18 cellular contexts compared by ENCODE assay signal in genomic region chr12:116102019-116102418, GRCh38.
DNase-seq lines count a peak whose midpoint lies in the region; ATAC-seq, FAIRE-seq and TF ChIP-seq lines count a peak whose summit lies in the region.
"Had no signal": no experiment of that assay in that cellular context is flagged by ENCODE, and none has a peak within 500 bp of the region (broad histone marks: within the 10 kb centered on the region; RNA-seq: fewer than 3 reads in every experiment).

No MANE protein-coding gene starts in this region.

- no peak for FAIRE-seq in GM12878 (lab: Jason Lieb, UNC)
- FAIRE-seq: GM19239 had no signal

- peaks cover 6% of the 10 kb centered on the region for H3K9me3 Mint-ChIP-seq in nephron progenitor cell

- no peak for TF ChIP-seq EP300 in GM12878 (IDR thresholded peaks at IDR 0.05; ENCODE audit: borderline replicate concordance in 1 of 2, control insufficient read depth in 1 of 2, low read depth in 2 of 2, low read length in 2 of 2)

- DNase-seq in DMS 273 treated with DMSO at 0.1 percent for 48 hours (lab: John Stamatoyannopoulos, UW): peak; percentile 37
- DNase-seq in NCI-H1694 treated with DMSO at 0.1 percent for 48 hours (lab: John Stamatoyannopoulos, UW): peak; percentile 64
- DNase-seq in GM12878 (ENCODE audit: low read depth, low spot score): no peak
- no peak for DNase-seq in nephron progenitor cell
- no peak for DNase-seq in activated effector memory CD4-positive, alpha-beta T cell treated with Interleukin-2 at 50 U/mL for 16 hours
- DNase-seq in MM.1S: no peak
- DNase-seq: BE2C; CD4-positive, alpha-beta memory T cell; NCI-H1436; NCI-H2081; Peyer's patch; Right ventricle myocardium superior; T1000 had no signal

- H3K36me3 Mint-ChIP-seq in nephron progenitor cell (ENCODE audit: low read depth): peaks cover 28% of the 10 kb centered on the region

- H3K4me2 ChIP-seq in GM12878 (ENCODE audit: control insufficient read depth, insufficient read depth) (no peak overlapping the region; the same call in 1 of the 2 replicates), MM.1S (ENCODE audit: low read depth, low read length) (no peak overlapping the region)

- BruUV-seq in GM12878 (replicated peaks; lab: Mats Ljungman, UMichigan): no TSS peak

- no peaks in the 10 kb centered on the region for H3K79me2 ChIP-seq in GM12878 (ENCODE audit: control insufficient read depth, insufficient read depth, low read length)
- H3K79me2 ChIP-seq in MM.1S (ENCODE audit: low read length): peaks cover 70% of the 10 kb centered on the region

- RAD21 ChIA-PET in GM12878 (lab: Charles Lee; ENCODE audit: unreplicated experiment): no interaction called here

- H3K4me1 Mint-ChIP-seq in nephron progenitor cell: peaks cover 20% of the 10 kb centered on the region

- H4K20me1 ChIP-seq in GM12878 (ENCODE audit: control insufficient read depth, insufficient read depth) (no peaks in the 10 kb centered on the region), MM.1S (ENCODE audit: insufficient read depth, low read length) (no peaks in the 10 kb centered on the region)

- H3K27ac Mint-ChIP-seq in nephron progenitor cell: peak overlapping the region; percentile 36

- no peak for TF ChIP-seq CTCF in GM12878 (IDR thresholded peaks at IDR 0.05 in 2 of 3, conservative IDR thresholded peaks at IDR 0.05 in 1 of 3; ENCODE audit: control insufficient read depth in 2 of 3, extremely low read depth in 1 of 3, insufficient read depth in 1 of 3, low read depth in 3 of 3, low read length in 3 of 3)
- TF ChIP-seq CTCF in nephron progenitor cell (IDR thresholded peaks at IDR 0.05): no peak
- no peak for TF ChIP-seq CTCF in MM.1S (IDR thresholded peaks at IDR 0.05; ENCODE audit: low read length)

- in situ Hi-C loops in GM12878 (cut with MboI): no loop called here

- no peak overlapping the region for H3K4me3 ChIP-seq in GM12878
- no peak overlapping the region for H3K4me3 ChIP-seq in MM.1S (ENCODE audit: low read length)
- H3K4me3 ChIP-seq: HAP-1, Peyer's patch, SK-N-MC had no signal

- H3K9ac ChIP-seq in GM12878 (ENCODE audit: control insufficient read depth, insufficient read depth, low read length) (no peak overlapping the region), MM.1S (ENCODE audit: low read length) (no peak overlapping the region)

- no peaks in the 10 kb centered on the region for H3K9me2 ChIP-seq in MM.1S (replicated peaks; ENCODE audit: insufficient read depth, low read length)

- no peaks in the 10 kb centered on the region for H3F3A ChIP-seq in MM.1S (ENCODE audit: insufficient read depth, low read length)

- peaks cover 4% of the 10 kb centered on the region; the same call in 1 of the 2 replicates for H3K4me1 ChIP-seq in GM12878 (ENCODE audit: control insufficient read depth, insufficient read depth, low read length)
- no peaks in the 10 kb centered on the region for H3K4me1 ChIP-seq in MM.1S (ENCODE audit: low read length)
- H3K4me1 ChIP-seq: Peyer's patch had no signal

- 71% methylated on average over 3 of the region's 3 CpGs for WGBS in GM12878 (ENCODE audit: insufficient coverage, insufficient replicate concordance, low lambda C conversion rate, missing lambda C conversion rate)

- H3K27ac ChIP-seq in GM12878 (ENCODE audit: control insufficient read depth, insufficient read depth) (no peak overlapping the region), MM.1S (ENCODE audit: low read length) (no peak overlapping the region)
- H3K27ac ChIP-seq: Peyer's patch, SK-N-MC had no signal

- SMC1A ChIA-PET in GM12878 (lab: Charles Lee; ENCODE audit: uncharacterized antibody, unreplicated experiment): no interaction called here

- no peaks in the 10 kb centered on the region for H3K9me3 ChIP-seq in GM12878 (replicated peaks; ENCODE audit: control insufficient read depth, insufficient read depth, low read length)
- no peaks in the 10 kb centered on the region for H3K9me3 ChIP-seq in MM.1S (replicated peaks; ENCODE audit: insufficient read depth, low read length)
- H3K9me3 ChIP-seq: BE2C, HAP-1, Peyer's patch had no signal

- H3K27me3 Mint-ChIP-seq in nephron progenitor cell (ENCODE audit: low read depth, poor library complexity): no peaks in the 10 kb centered on the region
- H3K27me3 Mint-ChIP-seq: CD4-positive, alpha-beta memory T cell had no signal

- no peak for TF ChIP-seq RAD21 in GM12878 (IDR thresholded peaks at IDR 0.05; ENCODE audit: insufficient read depth, low read depth, low read length)

- peak; percentile 39; the same call in 1 of the 3 replicates for ATAC-seq in GM12878
- ATAC-seq in HG02642 (IDR thresholded peaks at IDR 0.05; ENCODE audit: poor library complexity, unreplicated experiment): no peak
- ATAC-seq in HG03354 (IDR thresholded peaks at IDR 0.05; ENCODE audit: poor library complexity, severe bottlenecking, unreplicated experiment): no peak

- H3K36me3 ChIP-seq in GM12878 (ENCODE audit: control insufficient read depth in 2 of 2, insufficient read depth in 2 of 2, low read length in 1 of 2): no peaks in the 10 kb centered on the region
- H3K36me3 ChIP-seq in MM.1S (replicated peaks; ENCODE audit: insufficient read depth, low read length): no peaks in the 10 kb centered on the region
- H3K36me3 ChIP-seq: BE2C, HAP-1, Peyer's patch had no signal

- H2AFZ ChIP-seq in GM12878 (ENCODE audit: control insufficient read depth, low read depth, low read length) (no peak overlapping the region; the same call in 1 of the 2 replicates), MM.1S (ENCODE audit: low read length) (no peak overlapping the region)

- intact Hi-C loops in GM12878 (cut with micrococcal nuclease; ENCODE audit: unreplicated experiment): no loop called here

- CTCF ChIA-PET in GM12878 (lab: Yijun Ruan, JAX): no interaction called here

- H3K27me3 ChIP-seq in GM12878 (replicated peaks in 1 of 2; ENCODE audit: control insufficient read depth in 2 of 2, insufficient read depth in 2 of 2, low read length in 1 of 2): no peaks in the 10 kb centered on the region
- no peaks in the 10 kb centered on the region for H3K27me3 ChIP-seq in MM.1S (replicated peaks; ENCODE audit: insufficient read depth, low read length)
- H3K27me3 ChIP-seq: BE2C, Peyer's patch had no signal

- TF ChIP-seq POLR2A in GM12878 (IDR thresholded peaks at IDR 0.05; ENCODE audit: low read depth, low read length): no peak

- POLR2A ChIA-PET in GM12878 (lab: Charles Lee): no interaction called here

- no peak overlapping the region for H3K4me3 Mint-ChIP-seq in nephron progenitor cell
- H3K4me3 Mint-ChIP-seq: CD4-positive, alpha-beta memory T cell had no signal

TF ChIP-seq in GM12878, 131 proteins besides CTCF, POLR2A, EP300 and RAD21 (continues in another document):
- TF ChIP-seq RCOR1 (conservative IDR thresholded peaks at IDR 0.05; ENCODE audit: low read depth, low read length) (no peak), JUNB (IDR thresholded peaks at IDR 0.05) (no peak), FOXK2 (IDR thresholded peaks at IDR 0.05) (no peak), CREB1 (IDR thresholded peaks at IDR 0.05; ENCODE audit: low read depth) (no peak), SUPT20H (IDR thresholded peaks at IDR 0.05; ENCODE audit: borderline replicate concordance, control insufficient read depth, low read depth, low read length) (no peak), GABPA (IDR thresholded peaks at IDR 0.05; ENCODE audit: low read depth) (no peak), NR2C1 (IDR thresholded peaks at IDR 0.05) (no peak), NR2C2 (IDR thresholded peaks at IDR 0.05; ENCODE audit: borderline replicate concordance, control insufficient read depth, insufficient read length, low read depth) (no peak), WRNIP1 (IDR thresholded peaks at IDR 0.05; ENCODE audit: borderline replicate concordance, low read depth, low read length) (no peak), SMAD1 (IDR thresholded peaks at IDR 0.05; ENCODE audit: low read depth, partially characterized antibody) (no peak), FOXM1 (IDR thresholded peaks at IDR 0.05; ENCODE audit: low read depth, low read length) (no peak), IRF5 (IDR thresholded peaks at IDR 0.05; ENCODE audit: borderline replicate concordance) (no peak), HDAC2 (IDR thresholded peaks at IDR 0.05) (no peak)
- TF ChIP-seq, protein P1, sequence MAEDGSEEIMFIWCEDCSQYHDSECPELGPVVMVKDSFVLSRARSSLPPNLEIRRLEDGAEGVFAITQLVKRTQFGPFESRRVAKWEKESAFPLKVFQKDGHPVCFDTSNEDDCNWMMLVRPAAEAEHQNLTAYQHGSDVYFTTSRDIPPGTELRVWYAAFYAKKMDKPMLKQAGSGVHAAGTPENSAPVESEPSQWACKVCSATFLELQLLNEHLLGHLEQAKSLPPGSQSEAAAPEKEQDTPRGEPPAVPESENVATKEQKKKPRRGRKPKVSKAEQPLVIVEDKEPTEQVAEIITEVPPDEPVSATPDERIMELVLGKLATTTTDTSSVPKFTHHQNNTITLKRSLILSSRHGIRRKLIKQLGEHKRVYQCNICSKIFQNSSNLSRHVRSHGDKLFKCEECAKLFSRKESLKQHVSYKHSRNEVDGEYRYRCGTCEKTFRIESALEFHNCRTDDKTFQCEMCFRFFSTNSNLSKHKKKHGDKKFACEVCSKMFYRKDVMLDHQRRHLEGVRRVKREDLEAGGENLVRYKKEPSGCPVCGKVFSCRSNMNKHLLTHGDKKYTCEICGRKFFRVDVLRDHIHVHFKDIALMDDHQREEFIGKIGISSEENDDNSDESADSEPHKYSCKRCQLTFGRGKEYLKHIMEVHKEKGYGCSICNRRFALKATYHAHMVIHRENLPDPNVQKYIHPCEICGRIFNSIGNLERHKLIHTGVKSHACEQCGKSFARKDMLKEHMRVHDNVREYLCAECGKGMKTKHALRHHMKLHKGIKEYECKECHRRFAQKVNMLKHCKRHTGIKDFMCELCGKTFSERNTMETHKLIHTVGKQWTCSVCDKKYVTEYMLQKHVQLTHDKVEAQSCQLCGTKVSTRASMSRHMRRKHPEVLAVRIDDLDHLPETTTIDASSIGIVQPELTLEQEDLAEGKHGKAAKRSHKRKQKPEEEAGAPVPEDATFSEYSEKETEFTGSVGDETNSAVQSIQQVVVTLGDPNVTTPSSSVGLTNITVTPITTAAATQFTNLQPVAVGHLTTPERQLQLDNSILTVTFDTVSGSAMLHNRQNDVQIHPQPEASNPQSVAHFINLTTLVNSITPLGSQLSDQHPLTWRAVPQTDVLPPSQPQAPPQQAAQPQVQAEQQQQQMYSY (CRISPR knock-in tag; IDR thresholded peaks at IDR 0.05): no peak

Comparison
In these comparisons a context has a peak if more than half of its experiments do, and no peak if none do; other contexts are left out.
1. DNase-seq: peak in DMS 273 treated with DMSO at 0.1 percent for 48 hours (single experiment) and NCI-H1694 treated with DMSO at 0.1 percent for 48 hours (single experiment); none in GM12878 (single experiment), nephron progenitor cell (single experiment), activated effector memory CD4-positive, alpha-beta T cell treated with Interleukin-2 at 50 U/mL for 16 hours (single experiment) and MM.1S (single experiment).